17 cellular contexts compared by ENCODE assay signal in genomic region chr12:47938093-47938492, GRCh38. TPM values are rescaled to one million over a fixed set of nuclear protein-coding genes. Genes with fewer than 3 reads are reported as not detected.
A peak's percentile ranks its signal among the peaks of the same experiment; 100 is the strongest.
DNase-seq lines count a peak whose midpoint lies in the region; ATAC-seq, FAIRE-seq and TF ChIP-seq lines count a peak whose summit lies in the region.
"Had no signal": no experiment of that assay in that cellular context is flagged by ENCODE, and none has a peak within 500 bp of the region (broad histone marks: within the 10 kb centered on the region; RNA-seq: fewer than 3 reads in every experiment).

No MANE protein-coding gene starts in this region.

- no peak overlapping the region for H2AFZ ChIP-seq in astrocyte (ENCODE audit: low read depth, low read length)
- no peak overlapping the region for H2AFZ ChIP-seq in osteoblast (ENCODE audit: low read length)

- TF ChIP-seq CTCF in astrocyte (IDR thresholded peaks at IDR 0.05; ENCODE audit: insufficient read depth, low read depth, low read length) (no peak), osteoblast (IDR thresholded peaks at IDR 0.05; ENCODE audit: extremely low read depth, low read depth, low read length) (no peak)

- H3K4me1 ChIP-seq in astrocyte (ENCODE audit: insufficient read depth, low read length) = peaks cover 3% of the 10 kb centered on the region
- peaks cover 3% of the 10 kb centered on the region for H3K4me1 ChIP-seq in osteoblast (ENCODE audit: insufficient read depth, low read length)

- DNase-seq in AG20443 (ENCODE audit: low spot score) = peak; percentile 25
- DNase-seq in HS-5 (ENCODE audit: low read depth) = peak; percentile 14
- DNase-seq in astrocyte (ENCODE audit: low read depth) = peak; percentile 31
- peak; percentile 11 for DNase-seq in iris pigment epithelial cell (ENCODE audit: low read depth)
- DNase-seq in SHP77 (lab: John Stamatoyannopoulos, UW) = no peak
- no peak for DNase-seq in osteoblast (ENCODE audit: insufficient read length, low spot score, missing footprints)
- DNase-seq in activated naive CD4-positive, alpha-beta T cell treated with Interleukin-2 at 50 U/mL for 16 hours = no peak
- DNase-seq: activated gamma-delta T cell, gastrocnemius medialis, kidney glomerular epithelial cell, NCI-H1417 had no signal

- H3K4me3 ChIP-seq in astrocyte (ENCODE audit: insufficient read depth, low read depth, low read length) = no peak overlapping the region
- no peak overlapping the region for H3K4me3 ChIP-seq in osteoblast (ENCODE audit: insufficient read depth, low read length)
- H3K4me3 ChIP-seq: ascending aorta, gastrocnemius medialis, GM12878 had no signal

- H3K27ac Mint-ChIP-seq in astrocyte (ENCODE audit: unreplicated experiment) = no peak overlapping the region
- H3K27ac Mint-ChIP-seq: B cell had no signal

- H3K9me3 ChIP-seq in astrocyte (ENCODE audit: insufficient read depth, low read depth, low read length) = no peaks in the 10 kb centered on the region
- H3K9me3 ChIP-seq in osteoblast (ENCODE audit: low read depth, low read length) = no peaks in the 10 kb centered on the region
- H3K9me3 ChIP-seq: ascending aorta, gastrocnemius medialis had no signal

- H4K20me1 ChIP-seq in astrocyte (ENCODE audit: insufficient read depth, low read length) (no peaks in the 10 kb centered on the region), osteoblast (ENCODE audit: insufficient read depth, low read length) (no peaks in the 10 kb centered on the region)

- peaks cover 21% of the 10 kb centered on the region for H3K27me3 Mint-ChIP-seq in astrocyte (ENCODE audit: low read depth, unreplicated experiment)

- no peaks in the 10 kb centered on the region for H3K79me2 ChIP-seq in astrocyte (ENCODE audit: insufficient read depth, low read length)
- H3K79me2 ChIP-seq in osteoblast (ENCODE audit: insufficient read depth, low read length) = no peaks in the 10 kb centered on the region

- H3K4me1 Mint-ChIP-seq in astrocyte (ENCODE audit: low read depth, unreplicated experiment) = peaks cover 28% of the 10 kb centered on the region

- no peak for ATAC-seq in GM21576 (IDR thresholded peaks at IDR 0.05; ENCODE audit: unreplicated experiment)
- ATAC-seq: gastrocnemius medialis, GM12878, SK-N-SH treated with all-trans-retinoic acid at 6 μM for 48 hours had no signal

- H3K36me3 Mint-ChIP-seq in astrocyte (ENCODE audit: low read depth, unreplicated experiment) = no peaks in the 10 kb centered on the region

- H3K9ac ChIP-seq in astrocyte (ENCODE audit: low read length) = no peak overlapping the region

- H3K27me3 ChIP-seq in astrocyte (ENCODE audit: insufficient read depth, low read length) = no peaks in the 10 kb centered on the region
- peaks cover 9% of the 10 kb centered on the region for H3K27me3 ChIP-seq in osteoblast (ENCODE audit: insufficient read depth, low read length)
- H3K27me3 ChIP-seq: ascending aorta had no signal

- H3K27ac ChIP-seq in astrocyte (ENCODE audit: low read depth, low read length) (no peak overlapping the region), osteoblast (ENCODE audit: low read depth, low read length) (no peak overlapping the region)
- H3K27ac ChIP-seq: ascending aorta, gastrocnemius medialis, VCaP had no signal

- H3K9me3 Mint-ChIP-seq in astrocyte (ENCODE audit: unreplicated experiment) = peaks cover 4% of the 10 kb centered on the region

- H3K4me3 Mint-ChIP-seq in astrocyte (ENCODE audit: unreplicated experiment) = no peak overlapping the region
- H3K4me3 Mint-ChIP-seq: B cell had no signal

- H3K4me2 ChIP-seq in astrocyte (ENCODE audit: low read length) (peak overlapping the region; percentile 42), osteoblast (ENCODE audit: insufficient read depth, low read length) (no peak overlapping the region)

- no peak for FAIRE-seq in astrocyte (lab: Jason Lieb, UNC)
- FAIRE-seq: GM12878 had no signal

- H3K36me3 ChIP-seq in astrocyte (ENCODE audit: insufficient read depth, low read length) (no peaks in the 10 kb centered on the region), osteoblast (ENCODE audit: insufficient read depth, low read length) (no peaks in the 10 kb centered on the region)
- H3K36me3 ChIP-seq: ascending aorta, gastrocnemius medialis had no signal

RNA-seq across cellular contexts. Expression of gene TMEM106C, which starts 25.3 kb away (rescaled TPM):
- 19.4 and 30.0 TPM in 2 replicates for total RNA-seq in astrocyte
- 57.5 and 58.3 TPM in 2 replicates for total RNA-seq in osteoblast

RNA-seq across cellular contexts. Expression of gene VDR, which starts 33.3 kb away (rescaled TPM):
- total RNA-seq in astrocyte = 6.1 and 6.6 TPM in 2 replicates
- 30.4 and 32.2 TPM in 2 replicates for total RNA-seq in osteoblast

Comparison
In these comparisons a context has a peak if more than half of its experiments do, and no peak if none do; other contexts are left out.
1. DNase-seq: peak in AG20443 (single experiment), HS-5 (single experiment), astrocyte (single experiment) and iris pigment epithelial cell (single experiment); none in SHP77 (0 of 2), osteoblast (single experiment) and activated naive CD4-positive, alpha-beta T cell treated with Interleukin-2 at 50 U/mL for 16 hours (single experiment).